ENCODE assay signal across 22 cellular contexts in the genomic region with DNA sequence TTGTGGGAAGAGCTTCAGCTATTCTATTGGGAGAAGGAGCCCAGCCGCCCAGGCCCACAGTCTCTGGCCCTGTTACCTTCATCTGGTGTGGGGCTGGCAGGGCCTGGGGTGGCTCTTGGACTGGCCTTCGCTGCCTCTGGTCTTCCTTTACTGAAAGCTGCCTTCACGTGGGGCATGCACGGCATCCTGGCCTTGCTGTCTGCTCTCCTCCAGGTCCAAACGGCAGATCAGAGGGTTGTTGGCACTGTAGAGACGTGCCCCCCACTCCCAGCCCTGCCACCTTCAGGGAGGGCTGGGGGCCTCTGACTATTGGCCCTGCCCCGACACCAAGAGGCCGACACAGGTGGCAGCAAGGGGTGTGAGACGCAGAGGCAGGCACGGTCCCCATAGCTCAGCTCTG.
"Had no signal": no experiment of that assay in that cellular context is flagged by ENCODE, and none has a peak within 500 bp of the region (broad histone marks: within the 10 kb centered on the region; RNA-seq: fewer than 3 reads in every experiment).

No MANE protein-coding gene starts in this region.

- H3K4me3 ChIP-seq: K562 had no signal

- DNase-seq: Kasumi-1, MM.1S, NCI-H1092 treated with DMSO at 0.1 percent for 48 hours, NCI-H1436, NCI-H187, NCI-H2029, NCI-H2081 treated with DMSO at 0.1 percent for 48 hours, NCI-H2171, NCI-H226, NCI-H446, NCI-H510A, NCI-H524 treated with DMSO at 0.1 percent for 48 hours, NCI-H69, NCI-H774, Right ventricle myocardium superior, RPMI8226, SIG-M5 had no signal

- H3K27ac Mint-ChIP-seq: IgD-negative memory B cell had no signal

- ATAC-seq: K562, SK-N-SH treated with all-trans-retinoic acid at 6 μM for 48 hours had no signal

- H3K4me3 Mint-ChIP-seq: IgD-negative memory B cell had no signal

- H3K9ac ChIP-seq: KMS-11 had no signal

- H3K27ac ChIP-seq: HL-60, KMS-11 had no signal

- H3K4me1 Mint-ChIP-seq: IgD-negative memory B cell had no signal
